8 cellular contexts compared by ENCODE assay signal in the genomic region with DNA sequence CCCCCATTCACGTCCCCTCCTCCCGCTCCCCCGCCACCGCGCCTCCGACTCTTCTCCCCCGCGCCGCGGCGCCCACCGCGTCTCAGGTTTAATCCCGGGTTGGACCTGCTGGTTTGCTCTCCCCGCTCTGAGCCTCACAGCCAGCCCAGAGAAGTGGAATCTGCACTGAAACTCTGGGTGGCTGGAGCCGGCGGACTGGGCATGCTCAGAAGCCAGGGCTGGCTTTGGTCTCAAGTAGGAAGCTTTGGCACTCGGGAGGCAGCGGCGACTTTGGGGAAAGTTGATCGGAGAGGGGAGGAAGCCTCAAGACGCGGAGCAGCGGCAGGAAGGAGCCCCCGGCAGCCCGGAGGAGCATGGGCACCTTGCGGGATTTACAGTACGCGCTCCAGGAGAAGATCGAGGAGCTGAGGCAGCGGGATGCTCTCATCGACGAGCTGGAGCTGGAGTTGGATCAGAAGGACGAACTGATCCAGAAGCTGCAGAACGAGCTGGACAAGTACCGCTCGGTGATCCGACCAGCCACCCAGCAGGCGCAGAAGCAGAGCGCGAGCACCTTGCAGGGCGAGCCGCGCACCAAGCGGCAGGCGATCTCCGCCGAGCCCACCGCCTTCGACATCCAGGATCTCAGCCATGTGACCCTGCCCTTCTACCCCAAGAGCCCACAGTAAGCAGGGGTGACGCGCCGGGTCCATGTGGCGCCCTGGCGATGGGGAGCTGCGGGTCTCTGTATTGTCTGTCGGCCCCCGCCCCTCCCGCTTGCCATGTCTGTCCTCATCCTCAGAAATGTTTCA. TPM values are rescaled to one million over a fixed set of nuclear protein-coding genes. Genes with fewer than 3 reads are reported as not detected.
DNase-seq lines count a peak whose midpoint lies in the region; ATAC-seq and TF ChIP-seq lines count a peak whose summit lies in the region.

PRKG1 (plus strand) TSS at position 250 of the 791 bp plus-strand sequence.

- H3K36me3 ChIP-seq in psoas muscle (ENCODE audit: insufficient read depth in 1 of 2, low read depth in 1 of 2) = no peaks in the 10 kb centered on the region

- no peaks in the 10 kb centered on the region for H3K9me3 ChIP-seq in psoas muscle

- peaks cover 19% of the 10 kb centered on the region for H3K4me1 ChIP-seq in psoas muscle

- intact Hi-C loops in psoas muscle (cut with DNase I) = loop anchor here (5.0 to 10.0 kb wide), 3 partner anchors 170 to 350 kb away; no protein-coding TSS in a partner anchor

- DNase-seq in activated gamma-delta T cell (lab: John Stamatoyannopoulos, UW) = peak; percentile 8
- DNase-seq in activated gamma-delta T cell treated with Interleukin-2 at 50 U/mL for 16 hours = no peak
- DNase-seq in NCI-H524 (lab: John Stamatoyannopoulos, UW) = peak; percentile 55 to 72
- DNase-seq in brain pericyte (ENCODE audit: low read depth, low spot score) = peak; percentile 40
- peak; percentile 38 for DNase-seq in iPS DF 4.7 (ENCODE audit: extremely low read depth, low spot score)
- DNase-seq in psoas muscle = peak; percentile 76 to 84
- no peak for DNase-seq in NOMO-1 treated with dmso at 0.1 percent for 144 hours (lab: John Stamatoyannopoulos, UW; ENCODE audit: unreplicated experiment)

- no peak for TF ChIP-seq CTCF in psoas muscle (IDR thresholded peaks at IDR 0.05)

- H3K4me3 ChIP-seq in psoas muscle = peak within 1 kb of the TSS; percentile 85

- peak within 1 kb of the TSS; percentile 64 for H3K27ac ChIP-seq in psoas muscle

- peak; percentile 84 to 92 (median 86) for ATAC-seq in psoas muscle
- no peak for ATAC-seq in GM18517 (IDR thresholded peaks at IDR 0.05; ENCODE audit: unreplicated experiment)

- 0 to 2% (median 1%) methylated on average over 56 to 59 of the region's 59 CpGs for WGBS in psoas muscle, 3 donors

- peaks cover 0 to 3% (median 0%) of the 10 kb centered on the region in 3 donors for H3K27me3 ChIP-seq in psoas muscle (ENCODE audit: insufficient read depth in 3 of 3, low read length in 2 of 3)

RNA-seq across cellular contexts. Expression of gene PRKG1, which starts in this region (rescaled TPM):
- total RNA-seq in psoas muscle = 10 to 100 TPM; 31.7 to 49.0 (median 45.2) TPM
- polyA plus RNA-seq in psoas muscle = 10 to 100 TPM in 2 of 3 donors, 1 to 10 TPM in 1; 4.5 to 18.0 (median 16.1) TPM

Comparison
In these comparisons a context has a peak if more than half of its experiments do, and no peak if none do; other contexts are left out.
1. DNase-seq: peak in activated gamma-delta T cell (single experiment), NCI-H524 (2 of 2), brain pericyte (single experiment), iPS DF 4.7 (single experiment) and psoas muscle (2 of 2); none in activated gamma-delta T cell treated with Interleukin-2 at 50 U/mL for 16 hours (single experiment) and NOMO-1 treated with dmso at 0.1 percent for 144 hours (single experiment).